16 cellular contexts compared by ENCODE assay signal in genomic region chr16:85333744-85334640, GRCh38.
DNase-seq lines count a peak whose midpoint lies in the region; ATAC-seq and TF ChIP-seq lines count a peak whose summit lies in the region.
"Had no signal": no experiment of that assay in that cellular context is flagged by ENCODE, and none has a peak within 500 bp of the region (broad histone marks: within the 10 kb centered on the region; RNA-seq: fewer than 3 reads in every experiment).

No MANE protein-coding gene starts in this region.

- H2AFZ ChIP-seq in Loucy (ENCODE audit: low read length) (0 out of 2 replicates have a peak overlapping the region, but pooled peaks have one; percentile 63), GM23248 (no peak overlapping the region)

- peaks cover 0 to 25% (median 0%) of the 10 kb centered on the region in 11 experiments; a peak in 5 of 22 replicates for H4K20me1 ChIP-seq in BLaER1 treated with 17β-estradiol and CSF1 and Interleukin-3, amounts not matched to agents 10 nM and 100 nM
- no peaks in the 10 kb centered on the region for H4K20me1 ChIP-seq in Loucy (ENCODE audit: insufficient read depth, low read length, poor library complexity, severe bottlenecking)
- H4K20me1 ChIP-seq in GM23248 (ENCODE audit: insufficient read depth) = no peaks in the 10 kb centered on the region; the same call in 1 of the 2 replicates

- H3K27ac Mint-ChIP-seq in endodermal cell = no peak overlapping the region
- no peak overlapping the region for H3K27ac Mint-ChIP-seq in nephron progenitor cell
- H3K27ac Mint-ChIP-seq in stimulated activated naive CD8-positive, alpha-beta T cell treated with anti-CD3 and anti-CD28 coated beads, Interleukin-15, amount 100 ng/mL, for 72 hours = no peak overlapping the region
- H3K27ac Mint-ChIP-seq: stimulated activated memory B cell treated with anti-CD40 and anti-IgM and Interleukin-4, amounts not matched to agents 10 μg/mL and 1 μg/mL and 100 μg/mL, for 72 hours had no signal

- H3K4me1 Mint-ChIP-seq in endodermal cell = peaks cover 36% of the 10 kb centered on the region
- H3K4me1 Mint-ChIP-seq in nephron progenitor cell = peaks cover 57% of the 10 kb centered on the region
- peaks cover 31% of the 10 kb centered on the region for H3K4me1 Mint-ChIP-seq in stimulated activated naive CD8-positive, alpha-beta T cell treated with anti-CD3 and anti-CD28 coated beads, Interleukin-15, amount 100 ng/mL, for 72 hours

- H3K4me2 ChIP-seq in BLaER1 treated with 17β-estradiol and CSF1 and Interleukin-3, amounts not matched to agents 10 nM and 100 nM = peak overlapping the region in 10 of 11 experiments; percentile 70 to 86 (median 80); a peak in 19 of 22 replicates
- H3K4me2 ChIP-seq in Loucy (ENCODE audit: low read depth, low read length, poor library complexity, severe bottlenecking) (peak overlapping the region; percentile 63), GM23248 (ENCODE audit: unreplicated experiment) (no peak overlapping the region)

- H3K79me2 ChIP-seq in Loucy (ENCODE audit: insufficient read depth, low read length) (no peaks in the 10 kb centered on the region), GM23248 (ENCODE audit: insufficient read depth) (peaks cover 40% of the 10 kb centered on the region)

- DNase-seq in endodermal cell = peak; percentile 63
- no peak for DNase-seq in nephron progenitor cell
- DNase-seq in left lung = no peak
- DNase-seq in stimulated activated naive CD8-positive, alpha-beta T cell treated with anti-CD3 and anti-CD28 coated beads, Interleukin-15, amount 100 ng/mL, for 72 hours = no peak
- DNase-seq in GM23248 = no peak
- DNase-seq: activated naive CD4-positive, alpha-beta T cell treated with anti-CD3 and anti-CD28 coated beads, Interleukin-2, amount 50 U/mL, for 16 hours; naive B cell; NCI-H1694 treated with DMSO at 0.1 percent for 48 hours; NCI-H748 treated with DMSO at 0.1 percent for 48 hours; sigmoid colon had no signal

- H3K27me3 Mint-ChIP-seq in endodermal cell (ENCODE audit: insufficient read depth) = peaks cover 6% of the 10 kb centered on the region
- peaks cover 52% of the 10 kb centered on the region for H3K27me3 Mint-ChIP-seq in nephron progenitor cell (ENCODE audit: low read depth, poor library complexity)
- H3K27me3 Mint-ChIP-seq in stimulated activated naive CD8-positive, alpha-beta T cell treated with anti-CD3 and anti-CD28 coated beads, Interleukin-15, amount 100 ng/mL, for 72 hours = peaks cover 13% of the 10 kb centered on the region

- intact Hi-C loops in left lung (cut with DNase I) = no loop called here

- H3K9me3 ChIP-seq in BLaER1 treated with 17β-estradiol and CSF1 and Interleukin-3, amounts not matched to agents 10 nM and 100 nM (replicated peaks in 1 of 11) = no peaks in the 10 kb centered on the region
- H3K9me3 ChIP-seq in Loucy (ENCODE audit: insufficient read depth, low read depth, low read length) (no peaks in the 10 kb centered on the region), endodermal cell (ENCODE audit: control insufficient read depth, low read length) (no peaks in the 10 kb centered on the region), left lung (no peaks in the 10 kb centered on the region), GM23248 (ENCODE audit: low read depth) (no peaks in the 10 kb centered on the region)
- H3K9me3 ChIP-seq: sigmoid colon, vagina had no signal

- H3K4me3 ChIP-seq in BLaER1 treated with 17β-estradiol and CSF1 and Interleukin-3, amounts not matched to agents 10 nM and 100 nM = no peak overlapping the region
- H3K4me3 ChIP-seq in Loucy (ENCODE audit: low read length, poor library complexity, severe bottlenecking) (peak overlapping the region; percentile 28), endodermal cell (ENCODE audit: low read length) (peak overlapping the region; percentile 63), left lung (no peak overlapping the region), GM23248 (no peak overlapping the region)
- H3K4me3 ChIP-seq: cardiac muscle cell, sigmoid colon, vagina had no signal

- H3K4me3 Mint-ChIP-seq in endodermal cell (peak overlapping the region; percentile 60), nephron progenitor cell (peak overlapping the region; percentile 77)
- no peak overlapping the region for H3K4me3 Mint-ChIP-seq in stimulated activated naive CD8-positive, alpha-beta T cell treated with anti-CD3 and anti-CD28 coated beads, Interleukin-15, amount 100 ng/mL, for 72 hours

- peaks cover 0 to 20% (median 0%) of the 10 kb centered on the region in 11 experiments; a peak in 5 of 22 replicates for H3K27me3 ChIP-seq in BLaER1 treated with 17β-estradiol and CSF1 and Interleukin-3, amounts not matched to agents 10 nM and 100 nM
- no peaks in the 10 kb centered on the region for H3K27me3 ChIP-seq in Loucy (ENCODE audit: insufficient read depth, low read length, poor library complexity, severe bottlenecking)
- no peaks in the 10 kb centered on the region for H3K27me3 ChIP-seq in endodermal cell (ENCODE audit: control insufficient read depth, insufficient read depth, low read length, poor library complexity, severe bottlenecking)
- H3K27me3 ChIP-seq in left lung = peaks cover 0 to 40% of the 10 kb centered on the region in 2 donors
- no peaks in the 10 kb centered on the region for H3K27me3 ChIP-seq in GM23248 (replicated peaks; ENCODE audit: insufficient read depth)
- H3K27me3 ChIP-seq: cardiac muscle cell, sigmoid colon, vagina had no signal

- no peaks in the 10 kb centered on the region for H3K36me3 ChIP-seq in BLaER1 treated with 17β-estradiol and CSF1 and Interleukin-3, amounts not matched to agents 10 nM and 100 nM
- H3K36me3 ChIP-seq in Loucy (ENCODE audit: insufficient read depth, low read length) = no peaks in the 10 kb centered on the region
- H3K36me3 ChIP-seq in endodermal cell (ENCODE audit: control insufficient read depth, insufficient read depth, low read length) = no peaks in the 10 kb centered on the region
- H3K36me3 ChIP-seq in left lung = no peaks in the 10 kb centered on the region
- H3K36me3 ChIP-seq in GM23248 (ENCODE audit: low read depth) = no peaks in the 10 kb centered on the region
- H3K36me3 ChIP-seq: cardiac muscle cell, sigmoid colon, vagina had no signal

- peaks cover 27 to 56% (median 45%) of the 10 kb centered on the region in 10 experiments for H3K4me1 ChIP-seq in BLaER1 treated with 17β-estradiol and CSF1 and Interleukin-3, amounts not matched to agents 10 nM and 100 nM
- H3K4me1 ChIP-seq in Loucy (ENCODE audit: insufficient read depth, low read length, poor library complexity, severe bottlenecking) (peaks cover 17% of the 10 kb centered on the region), endodermal cell (ENCODE audit: control insufficient read depth, insufficient read depth, low read length) (peaks cover 21% of the 10 kb centered on the region), left lung (peaks cover 15 to 24% of the 10 kb centered on the region in 2 donors), GM23248 (ENCODE audit: insufficient read depth) (peaks cover 6% of the 10 kb centered on the region; the same call in 1 of the 2 replicates)

- H3F3A ChIP-seq in Loucy (ENCODE audit: low read depth) = no peaks in the 10 kb centered on the region
- no peaks in the 10 kb centered on the region for H3F3A ChIP-seq in GM23248 (ENCODE audit: insufficient read depth)

- H3K9ac ChIP-seq in BLaER1 treated with 17β-estradiol and CSF1 and Interleukin-3, amounts not matched to agents 10 nM and 100 nM = peak overlapping the region in 3 of 11 experiments; percentile 9 to 62 (median 49); a peak in 2 of 22 replicates
- H3K9ac ChIP-seq in Loucy (ENCODE audit: low read depth, low read length, poor library complexity, severe bottlenecking) (no peak overlapping the region), endodermal cell (ENCODE audit: extremely low read depth, low read length, poor library complexity, severe bottlenecking) (peak overlapping the region; percentile 29), GM23248 (no peak overlapping the region)

- 82 to 88% methylated on average over 11 to 29 of the region's 29 CpGs for WGBS in endodermal cell (ENCODE audit: insufficient coverage in 1 of 2, insufficient read length in 1 of 2), 2 experiments
- WGBS in GM23248 (ENCODE audit: low coverage in 1 of 2, low lambda C conversion rate in 2 of 2, missing lambda C conversion rate in 2 of 2), 2 experiments = 92% methylated on average over 28 to 29 of the region's 29 CpGs

- no peak for TF ChIP-seq CTCF in Loucy (conservative IDR thresholded peaks at IDR 0.05; ENCODE audit: low read length)
- peak; percentile 41 for TF ChIP-seq CTCF in endodermal cell (conservative IDR thresholded peaks at IDR 0.05)
- TF ChIP-seq CTCF in nephron progenitor cell (IDR thresholded peaks at IDR 0.05) = no peak
- TF ChIP-seq CTCF in left lung (IDR thresholded peaks at IDR 0.05) = no peak

- H3K9me3 Mint-ChIP-seq in endodermal cell (peaks cover 8% of the 10 kb centered on the region), nephron progenitor cell (peaks cover 5% of the 10 kb centered on the region)
- no peaks in the 10 kb centered on the region for H3K9me3 Mint-ChIP-seq in stimulated activated naive CD8-positive, alpha-beta T cell treated with anti-CD3 and anti-CD28 coated beads, Interleukin-15, amount 100 ng/mL, for 72 hours
- H3K9me3 Mint-ChIP-seq: naive B cell; stimulated activated memory B cell treated with anti-CD40 and anti-IgM and Interleukin-4, amounts not matched to agents 10 μg/mL and 1 μg/mL and 100 μg/mL, for 72 hours had no signal

- H3K9me2 ChIP-seq in Loucy (replicated peaks; ENCODE audit: low read depth, low read length) (no peaks in the 10 kb centered on the region), GM23248 (ENCODE audit: insufficient read depth) (no peaks in the 10 kb centered on the region)

- ATAC-seq in left lung (no peak), GM19023 (IDR thresholded peaks at IDR 0.05; ENCODE audit: unreplicated experiment) (no peak)
- ATAC-seq in stimulated activated naive CD8-positive, alpha-beta T cell treated with anti-CD3 and anti-CD28 coated beads, Interleukin-15, amount 100 ng/mL, for 72 hours = no peak
- ATAC-seq: stimulated activated memory B cell treated with anti-CD40 and anti-IgM and Interleukin-4, amounts not matched to agents 10 μg/mL and 1 μg/mL and 100 μg/mL, for 72 hours had no signal

- peak overlapping the region in 2 of 11 experiments; percentile 9 to 53; a peak in 2 of 22 replicates for H3K27ac ChIP-seq in BLaER1 treated with 17β-estradiol and CSF1 and Interleukin-3, amounts not matched to agents 10 nM and 100 nM
- no peak overlapping the region for H3K27ac ChIP-seq in endodermal cell (ENCODE audit: low read depth, low read length)
- no peak overlapping the region for H3K27ac ChIP-seq in left lung
- H3K27ac ChIP-seq in GM23248 = no peak overlapping the region
- H3K27ac ChIP-seq: sigmoid colon, vagina had no signal

- in situ Hi-C loops in GM23248 (cut with MboI) = no loop called here

- H3K36me3 Mint-ChIP-seq in endodermal cell (ENCODE audit: low read depth) (peaks cover 3% of the 10 kb centered on the region), nephron progenitor cell (ENCODE audit: low read depth) (no peaks in the 10 kb centered on the region)
- H3K36me3 Mint-ChIP-seq: naive B cell; stimulated activated memory B cell treated with anti-CD40 and anti-IgM and Interleukin-4, amounts not matched to agents 10 μg/mL and 1 μg/mL and 100 μg/mL, for 72 hours had no signal

Comparison
In these comparisons a context has a peak if more than half of its experiments do, and no peak if none do; other contexts are left out.
1. H3K4me3 ChIP-seq: peak in Loucy (single experiment) and endodermal cell (single experiment); none in BLaER1 treated with 17β-estradiol and CSF1 and Interleukin-3, amounts not matched to agents 10 nM and 100 nM (0 of 10), left lung (0 of 2) and GM23248 (single experiment).
2. H3K4me3 Mint-ChIP-seq: peak in endodermal cell (single experiment) and nephron progenitor cell (single experiment); none in stimulated activated naive CD8-positive, alpha-beta T cell treated with anti-CD3 and anti-CD28 coated beads, Interleukin-15, amount 100 ng/mL, for 72 hours (0 of 2).